1 cellular context compared by ENCODE assay signal in the genomic region with DNA sequence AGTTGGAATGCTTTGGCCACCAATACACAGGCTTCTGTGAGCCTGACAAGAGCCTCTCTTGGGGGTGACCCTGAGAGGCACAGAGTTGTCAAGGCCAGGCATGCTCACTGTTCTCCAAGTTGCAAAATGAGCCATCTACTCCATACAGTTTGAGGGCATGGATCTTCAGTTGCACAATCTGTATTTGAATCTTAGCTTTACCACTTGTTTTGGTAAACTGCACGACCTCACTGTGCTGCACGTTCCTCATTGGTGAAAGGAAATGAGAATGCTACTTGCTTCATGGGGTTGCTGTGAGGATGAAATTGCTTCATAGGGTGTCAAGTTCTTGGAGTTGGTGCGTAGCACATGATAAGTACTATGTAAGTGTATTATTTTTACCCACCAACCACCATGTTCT.
TF ChIP-seq lines count a peak whose summit lies in the region.

No MANE protein-coding gene starts in this region.

TF ChIP-seq in K562, 482 proteins besides CTCF, POLR2A, EP300 and RAD21:
- peak; percentile 71; the same call in 1 of the 2 replicates for TF ChIP-seq CEBPB (tag; IDR thresholded peaks at IDR 0.05)
- TF ChIP-seq CEBPG (CRISPR knock-in tag; IDR thresholded peaks at IDR 0.05), result no peak
- TF ChIP-seq CEBPG (tag; conservative IDR thresholded peaks at IDR 0.05 in 1 of 2, IDR thresholded peaks at IDR 0.05 in 1 of 2), result peak; percentile 23 to 37; a peak in 2 of 4 replicates
- TF ChIP-seq ETV1 (tag; conservative IDR thresholded peaks at IDR 0.05; ENCODE audit: low read depth), result no peak
- TF ChIP-seq CTCFL (IDR thresholded peaks at IDR 0.05; ENCODE audit: borderline replicate concordance, insufficient read depth, low read depth, low read length, poor library complexity, severe bottlenecking), result no peak
- no peak for TF ChIP-seq PHF8 (IDR thresholded peaks at IDR 0.05; ENCODE audit: borderline replicate concordance, low read length)
